Comparison of ENCODE assay signal across 23 cellular contexts in genomic region chrX:145848451-145848850, GRCh38. TPM values are rescaled to one million over a fixed set of nuclear protein-coding genes. Genes with fewer than 3 reads are reported as not detected.
DNase-seq lines count a peak whose midpoint lies in the region; ATAC-seq and TF ChIP-seq lines count a peak whose summit lies in the region.
"Had no signal": no experiment of that assay in that cellular context is flagged by ENCODE, and none has a peak within 500 bp of the region (broad histone marks: within the 10 kb centered on the region; RNA-seq: fewer than 3 reads in every experiment).

No MANE protein-coding gene starts in this region.

- intact Hi-C loops in CD4-positive, alpha-beta T cell (cut with DNase I, micrococcal nuclease): no loop called here

- peaks cover 4% of the 10 kb centered on the region for H3K4me1 Mint-ChIP-seq in nephron
- no peaks in the 10 kb centered on the region for H3K4me1 Mint-ChIP-seq in CD4-positive, alpha-beta T cell (ENCODE audit: low read depth)
- H3K4me1 Mint-ChIP-seq: CD8-positive, alpha-beta memory T cell had no signal

- no peaks in the 10 kb centered on the region for H3K36me3 Mint-ChIP-seq in nephron (ENCODE audit: low read depth)
- H3K36me3 Mint-ChIP-seq in CD4-positive, alpha-beta T cell (ENCODE audit: low read depth): no peaks in the 10 kb centered on the region
- H3K36me3 Mint-ChIP-seq: CD8-positive, alpha-beta memory T cell had no signal

- ATAC-seq in HG03354 (IDR thresholded peaks at IDR 0.05; ENCODE audit: poor library complexity, severe bottlenecking, unreplicated experiment): no peak
- no peak for ATAC-seq in CD4-positive, alpha-beta T cell (ENCODE audit: poor library complexity)
- ATAC-seq: SK-N-SH treated with all-trans-retinoic acid at 6 μM for 48 hours had no signal

- CTCF ChIA-PET in CD4-positive, alpha-beta T cell (lab: Charles Lee): no interaction called here

- TF ChIP-seq CTCF in nephron (IDR thresholded peaks at IDR 0.05; ENCODE audit: unreplicated experiment in 3 of 3): no peak
- no peak for TF ChIP-seq CTCF in CD4-positive, alpha-beta T cell (IDR thresholded peaks at IDR 0.05)

- H3K9me3 ChIP-seq in CD4-positive, alpha-beta T cell (ENCODE audit: control insufficient read depth, low read length): no peaks in the 10 kb centered on the region
- H3K9me3 ChIP-seq: Peyer's patch had no signal

- POLR2A ChIA-PET in CD4-positive, alpha-beta T cell (lab: Charles Lee): no interaction called here

- H3K27me3 ChIP-seq in CD4-positive, alpha-beta T cell (ENCODE audit: control insufficient read depth, insufficient read depth, low read length): no peaks in the 10 kb centered on the region
- H3K27me3 ChIP-seq: Peyer's patch had no signal

- no peak overlapping the region for H3K4me3 Mint-ChIP-seq in nephron
- no peak overlapping the region for H3K4me3 Mint-ChIP-seq in CD4-positive, alpha-beta T cell
- H3K4me3 Mint-ChIP-seq: CD8-positive, alpha-beta memory T cell had no signal

- DNase-seq in NCI-H1105 treated with DMSO at 0.1 percent for 48 hours (lab: John Stamatoyannopoulos, UW): peak; percentile 1
- no peak for DNase-seq in NCI-H1105 (lab: John Stamatoyannopoulos, UW)
- peak; percentile 45 for DNase-seq in foreskin melanocyte
- no peak for DNase-seq in CD4-positive, alpha-beta T cell
- DNase-seq in cerebellar cortex (ENCODE audit: low spot score): no peak
- DNase-seq: 8988T; AML-193; C1 segment of cervical spinal cord; CD8-positive, alpha-beta memory T cell; GF-D8; Karpas-422; MV-4-11; NCI-H1436; NCI-H187 treated with DMSO at 0.1 percent for 48 hours; NCI-H2107; NCI-H446; NCI-H526; Peyer's patch had no signal

- peak overlapping the region in 2 of 3 experiments; percentile 42 to 77 for H3K27ac Mint-ChIP-seq in nephron
- H3K27ac Mint-ChIP-seq in CD4-positive, alpha-beta T cell: no peak overlapping the region
- H3K27ac Mint-ChIP-seq: CD8-positive, alpha-beta memory T cell had no signal

- peaks cover 3% of the 10 kb centered on the region for H3K27me3 Mint-ChIP-seq in nephron (ENCODE audit: low read depth)
- no peaks in the 10 kb centered on the region for H3K27me3 Mint-ChIP-seq in CD4-positive, alpha-beta T cell

- peaks cover 13% of the 10 kb centered on the region for H3K9me3 Mint-ChIP-seq in nephron
- no peaks in the 10 kb centered on the region for H3K9me3 Mint-ChIP-seq in CD4-positive, alpha-beta T cell

- no peak overlapping the region for H3K27ac ChIP-seq in CD4-positive, alpha-beta T cell (ENCODE audit: low read depth, low read length)
- H3K27ac ChIP-seq: Peyer's patch had no signal

RNA-seq across cellular contexts. Expression of gene SLITRK2, which starts 30.8 kb away (rescaled TPM):
- total RNA-seq in CD4-positive, alpha-beta T cell: not detected
- total RNA-seq: CD8-positive, alpha-beta memory T cell; M059J; OCI-LY7 had no signal

Comparison
In these comparisons a context has a peak if more than half of its experiments do, and no peak if none do; other contexts are left out.
1. DNase-seq: peak in NCI-H1105 treated with DMSO at 0.1 percent for 48 hours (single experiment) and foreskin melanocyte (single experiment); none in NCI-H1105 (single experiment), CD4-positive, alpha-beta T cell (0 of 10) and cerebellar cortex (single experiment).